1 cellular context compared by ENCODE assay signal in the genomic region with DNA sequence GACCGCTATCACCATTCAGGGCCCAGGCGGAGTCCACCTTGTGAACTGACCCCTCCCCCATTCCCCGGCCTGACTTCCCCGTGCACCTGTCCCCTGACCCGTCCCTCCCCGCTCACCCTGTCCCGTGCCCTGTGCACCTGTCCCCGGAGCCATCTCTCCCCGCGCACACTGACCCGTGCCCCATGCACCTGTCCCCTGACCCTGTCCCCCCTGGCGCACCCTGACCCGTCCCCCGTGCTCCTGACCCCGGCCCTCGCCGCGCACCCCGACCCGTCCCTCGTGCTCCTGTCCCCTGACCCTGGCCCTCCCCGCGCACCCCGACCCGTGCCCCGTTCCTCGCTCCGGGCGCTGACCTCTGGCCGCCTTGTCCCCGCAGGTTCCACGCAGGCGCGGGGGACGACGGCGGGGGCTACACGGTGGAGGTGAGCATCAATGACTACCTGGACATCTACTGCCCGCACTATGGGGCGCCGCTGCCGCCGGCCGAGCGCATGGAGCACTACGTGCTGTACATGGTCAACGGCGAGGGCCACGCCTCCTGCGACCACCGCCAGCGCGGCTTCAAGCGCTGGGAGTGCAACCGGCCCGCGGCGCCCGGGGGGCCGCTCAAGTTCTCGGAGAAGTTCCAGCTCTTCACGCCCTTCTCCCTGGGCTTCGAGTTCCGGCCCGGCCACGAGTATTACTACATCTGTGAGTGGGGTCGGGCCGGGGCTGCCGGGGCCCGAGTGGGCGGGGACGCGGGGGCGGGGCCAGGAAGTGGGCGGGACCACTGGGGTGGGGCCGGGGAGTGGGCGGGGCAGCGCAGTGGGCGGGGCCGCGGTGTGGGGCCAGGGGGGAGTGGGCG.
TF ChIP-seq lines count a peak whose summit lies in the region.

No MANE protein-coding gene starts in this region.

TF ChIP-seq in K562, 482 proteins besides CTCF, POLR2A, EP300 and RAD21 (continued from another document):
- TF ChIP-seq, protein P1, sequence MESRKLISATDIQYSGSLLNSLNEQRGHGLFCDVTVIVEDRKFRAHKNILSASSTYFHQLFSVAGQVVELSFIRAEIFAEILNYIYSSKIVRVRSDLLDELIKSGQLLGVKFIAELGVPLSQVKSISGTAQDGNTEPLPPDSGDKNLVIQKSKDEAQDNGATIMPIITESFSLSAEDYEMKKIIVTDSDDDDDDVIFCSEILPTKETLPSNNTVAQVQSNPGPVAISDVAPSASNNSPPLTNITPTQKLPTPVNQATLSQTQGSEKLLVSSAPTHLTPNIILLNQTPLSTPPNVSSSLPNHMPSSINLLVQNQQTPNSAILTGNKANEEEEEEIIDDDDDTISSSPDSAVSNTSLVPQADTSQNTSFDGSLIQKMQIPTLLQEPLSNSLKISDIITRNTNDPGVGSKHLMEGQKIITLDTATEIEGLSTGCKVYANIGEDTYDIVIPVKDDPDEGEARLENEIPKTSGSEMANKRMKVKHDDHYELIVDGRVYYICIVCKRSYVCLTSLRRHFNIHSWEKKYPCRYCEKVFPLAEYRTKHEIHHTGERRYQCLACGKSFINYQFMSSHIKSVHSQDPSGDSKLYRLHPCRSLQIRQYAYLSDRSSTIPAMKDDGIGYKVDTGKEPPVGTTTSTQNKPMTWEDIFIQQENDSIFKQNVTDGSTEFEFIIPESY (CRISPR knock-in tag; IDR thresholded peaks at IDR 0.05): no peak
- no peak for TF ChIP-seq SRSF3 (IDR thresholded peaks at IDR 0.05; ENCODE audit: insufficient read depth, low read length)
